14 cellular contexts compared by ENCODE assay signal in genomic region chr14:32397871-32398640, GRCh38.
A peak's percentile ranks its signal among the peaks of the same experiment; 100 is the strongest.
DNase-seq lines count a peak whose midpoint lies in the region; ATAC-seq and TF ChIP-seq lines count a peak whose summit lies in the region.
"Had no signal": no experiment of that assay in that cellular context is flagged by ENCODE, and none has a peak within 500 bp of the region (broad histone marks: within the 10 kb centered on the region; RNA-seq: fewer than 3 reads in every experiment).

No MANE protein-coding gene starts in this region.

- no peaks in the 10 kb centered on the region for H3K27me3 Mint-ChIP-seq in progenitor cell of endocrine pancreas
- H3K27me3 Mint-ChIP-seq: activated CD4-positive, alpha-beta T cell treated with anti-CD3 and anti-CD28 coated beads for 36 hours had no signal

- peak overlapping the region; percentile 90 for H3K27ac ChIP-seq in RWPE2 (ENCODE audit: poor library complexity, severe bottlenecking)
- H3K27ac ChIP-seq: parathyroid adenoma, SJCRH30, upper lobe of left lung had no signal

- H3K4me3 Mint-ChIP-seq in progenitor cell of endocrine pancreas (ENCODE audit: low read depth), result no peak overlapping the region
- H3K4me3 Mint-ChIP-seq: activated CD4-positive, alpha-beta T cell treated with anti-CD3 and anti-CD28 coated beads for 36 hours had no signal

- no peaks in the 10 kb centered on the region for H3K36me3 Mint-ChIP-seq in progenitor cell of endocrine pancreas (ENCODE audit: insufficient read depth)

- no peaks in the 10 kb centered on the region for H3K27me3 ChIP-seq in RWPE2 (ENCODE audit: insufficient read depth, poor library complexity, severe bottlenecking)
- H3K27me3 ChIP-seq: SJCRH30, upper lobe of left lung had no signal

- peak overlapping the region; percentile 63 for H3K27ac Mint-ChIP-seq in progenitor cell of endocrine pancreas
- H3K27ac Mint-ChIP-seq: activated CD4-positive, alpha-beta T cell treated with anti-CD3 and anti-CD28 coated beads for 36 hours had no signal

- DNase-seq in GM04503 (ENCODE audit: low read depth) (peak; percentile 80), RWPE2 (ENCODE audit: low spot score) (no peak), progenitor cell of endocrine pancreas (ENCODE audit: low spot score, unreplicated experiment) (no peak), T-helper 1 cell (no peak), mesenteric fat pad (ENCODE audit: low spot score) (no peak)
- DNase-seq: activated CD4-positive, alpha-beta T cell treated with anti-CD3 and anti-CD28 coated beads for 36 hours; effector CD8-positive, alpha-beta T cell; NCI-H2107; upper lobe of left lung had no signal

- ATAC-seq in RWPE2 (ENCODE audit: low read depth) (peak; percentile 97), esophagus mucosa (peak; percentile 91), HG03108 (IDR thresholded peaks at IDR 0.05; ENCODE audit: unreplicated experiment) (no peak), HG02642 (IDR thresholded peaks at IDR 0.05; ENCODE audit: poor library complexity, unreplicated experiment) (no peak)
- ATAC-seq: activated CD4-positive, alpha-beta T cell treated with anti-CD3 and anti-CD28 coated beads for 36 hours had no signal

- no peaks in the 10 kb centered on the region for H3K9me3 ChIP-seq in RWPE2 (ENCODE audit: severe bottlenecking)
- H3K9me3 ChIP-seq: upper lobe of left lung had no signal

- H3K4me3 ChIP-seq in RWPE2 (ENCODE audit: severe bottlenecking), result no peak overlapping the region
- H3K4me3 ChIP-seq: SJCRH30, upper lobe of left lung had no signal

- TF ChIP-seq CTCF in RWPE2 (IDR thresholded peaks at IDR 0.05; ENCODE audit: poor library complexity, severe bottlenecking) (no peak), progenitor cell of endocrine pancreas (IDR thresholded peaks at IDR 0.05; ENCODE audit: unreplicated experiment) (no peak)

- H3K36me3 ChIP-seq in RWPE2 (ENCODE audit: low read depth), result no peaks in the 10 kb centered on the region
- H3K36me3 ChIP-seq: SJCRH30, upper lobe of left lung had no signal

- peaks cover 7% of the 10 kb centered on the region for H3K4me1 Mint-ChIP-seq in progenitor cell of endocrine pancreas (ENCODE audit: low read depth)
- H3K4me1 Mint-ChIP-seq: activated CD4-positive, alpha-beta T cell treated with anti-CD3 and anti-CD28 coated beads for 36 hours had no signal

- H3K9me3 Mint-ChIP-seq in progenitor cell of endocrine pancreas (ENCODE audit: low read depth), result no peaks in the 10 kb centered on the region

- peaks cover 31% of the 10 kb centered on the region for H3K4me1 ChIP-seq in RWPE2 (ENCODE audit: insufficient read depth, poor library complexity, severe bottlenecking)
- H3K4me1 ChIP-seq: upper lobe of left lung had no signal

Comparison
In these comparisons a context has a peak if more than half of its experiments do, and no peak if none do; other contexts are left out.
1. ATAC-seq: peak in RWPE2 (single experiment) and esophagus mucosa (single experiment); none in HG03108 (single experiment) and HG02642 (single experiment).